Comparison of ENCODE assay signal across 22 cellular contexts in genomic region chr2:109131777-109132176, GRCh38. TPM values are rescaled to one million over a fixed set of nuclear protein-coding genes. Genes with fewer than 3 reads are reported as not detected.
DNase-seq lines count a peak whose midpoint lies in the region; ATAC-seq and TF ChIP-seq lines count a peak whose summit lies in the region.
"Had no signal": no experiment of that assay in that cellular context is flagged by ENCODE, and none has a peak within 500 bp of the region (broad histone marks: within the 10 kb centered on the region; RNA-seq: fewer than 3 reads in every experiment).

No MANE protein-coding gene starts in this region.

- TF ChIP-seq CTCF in left ventricle myocardium inferior (IDR thresholded peaks at IDR 0.05; ENCODE audit: borderline replicate concordance) (no peak), hepatocyte (IDR thresholded peaks at IDR 0.05; ENCODE audit: poor library complexity) (no peak)

- H3K9me3 ChIP-seq in left ventricle myocardium inferior (replicated peaks) (no peaks in the 10 kb centered on the region), adipocyte (ENCODE audit: control insufficient read depth, low read length) (no peaks in the 10 kb centered on the region), hepatocyte (ENCODE audit: low read depth) (no peaks in the 10 kb centered on the region)
- H3K9me3 ChIP-seq: gastroesophageal sphincter, prostate gland had no signal

- DNase-seq in left ventricle myocardium inferior (no peak), Right ventricle myocardium superior (no peak), adipocyte (ENCODE audit: low read depth) (peak; percentile 73), hepatocyte (ENCODE audit: low spot score) (no peak), ureter (ENCODE audit: low spot score) (peak; percentile 4), cerebellar nuclear complex (lab: John Stamatoyannopoulos, UW) (no peak), cerebellum (ENCODE audit: low spot score) (no peak)
- DNase-seq: activated CD4-positive, alpha-beta T cell treated with anti-CD3 and anti-CD28 coated beads, Interleukin-2, amount 10 ng/mL, durations not matched to agents 24 days and 14 days; anterior cingulate cortex; CD8-positive, alpha-beta memory T cell; KG1; mesendoderm; natural killer cell; NCI-H1092; NCI-H2029 treated with DMSO at 0.1 percent for 48 hours; NCI-H446; stimulated activated CD4-positive, alpha-beta T cell treated with anti-CD3 and anti-CD28 coated beads, Interleukin-12 subunit alpha, Interleukin-12 subunit beta, amount 100 ng/mL, for 4 hours; T-cell had no signal

- no peaks in the 10 kb centered on the region for H3K9me2 ChIP-seq in hepatocyte (replicated peaks; ENCODE audit: insufficient read depth)

- H3K27me3 ChIP-seq in left ventricle myocardium inferior (ENCODE audit: low read depth) (no peaks in the 10 kb centered on the region), adipocyte (replicated peaks; ENCODE audit: control insufficient read depth, insufficient read depth, low read length) (no peaks in the 10 kb centered on the region), hepatocyte (peaks cover 58% of the 10 kb centered on the region)

- H3K79me2 ChIP-seq in hepatocyte, result peaks cover 2% of the 10 kb centered on the region

- H3K9ac ChIP-seq in adipocyte (ENCODE audit: low read length), result no peak overlapping the region

- H3K27ac ChIP-seq in left ventricle myocardium inferior (replicated peaks) (no peak overlapping the region), hepatocyte (no peak overlapping the region)
- H3K27ac ChIP-seq: prostate gland had no signal

- H2AFZ ChIP-seq in hepatocyte, result no peak overlapping the region

- peak overlapping the region; percentile 99 for H3K4me2 ChIP-seq in hepatocyte

- ATAC-seq in Right ventricle myocardium superior (ENCODE audit: poor library complexity) (no peak), GM21825 (IDR thresholded peaks at IDR 0.05; ENCODE audit: unreplicated experiment) (no peak)
- ATAC-seq: gastroesophageal sphincter, natural killer cell, Right ventricle myocardium inferior, T-cell had no signal

- peaks cover 55% of the 10 kb centered on the region for H3K4me1 ChIP-seq in left ventricle myocardium inferior
- H3K4me1 ChIP-seq in adipocyte (ENCODE audit: control insufficient read depth, insufficient read depth, low read length), result peaks cover 36% of the 10 kb centered on the region
- H3K4me1 ChIP-seq in hepatocyte (ENCODE audit: insufficient read depth), result peaks cover 3% of the 10 kb centered on the region
- H3K4me1 ChIP-seq: prostate gland had no signal

- H4K20me1 ChIP-seq in hepatocyte (ENCODE audit: insufficient read depth, poor library complexity, severe bottlenecking), result no peaks in the 10 kb centered on the region

- H3K36me3 ChIP-seq in left ventricle myocardium inferior (no peaks in the 10 kb centered on the region), adipocyte (ENCODE audit: control insufficient read depth, insufficient read depth, low read length, severe bottlenecking) (no peaks in the 10 kb centered on the region), hepatocyte (replicated peaks; ENCODE audit: insufficient read depth, low read depth) (no peaks in the 10 kb centered on the region)
- H3K36me3 ChIP-seq: gastroesophageal sphincter, prostate gland had no signal

- intact Hi-C loops in left ventricle myocardium inferior (cut with micrococcal nuclease), result loop anchor here (10.0 kb wide), 1 partner anchor 103 kb away; no protein-coding TSS in a partner anchor
- intact Hi-C loops in Right ventricle myocardium superior (cut with DNase I), result loop anchor here (10.0 kb wide), 1 partner anchor 73 kb away; no protein-coding TSS in a partner anchor

- H3K4me3 ChIP-seq in left ventricle myocardium inferior, result peak overlapping the region; percentile 85
- peak overlapping the region; percentile 92 for H3K4me3 ChIP-seq in adipocyte (ENCODE audit: low read length)
- no peak overlapping the region for H3K4me3 ChIP-seq in hepatocyte
- H3K4me3 ChIP-seq: prostate gland had no signal

- 89% methylated on average over 4 of the region's 4 CpGs for WGBS in hepatocyte (ENCODE audit: low lambda C conversion rate, missing lambda C conversion rate)

RNA-seq across cellular contexts. Expression of gene SH3RF3, which starts 2.8 kb away (rescaled TPM):
- total RNA-seq in left ventricle myocardium inferior (7.9 TPM), Right ventricle myocardium superior (6.6 TPM), hepatocyte (1.9 and 2.1 TPM in 2 replicates), ureter (8.0 TPM), cerebellum (3.5 TPM)
- 1.1 and 1.9 TPM in 2 replicates for polyA plus RNA-seq in hepatocyte

Comparison
In these comparisons a context has a peak if more than half of its experiments do, and no peak if none do; other contexts are left out.
1. DNase-seq: peak in adipocyte (single experiment) and ureter (single experiment); none in left ventricle myocardium inferior (single experiment), Right ventricle myocardium superior (single experiment), hepatocyte (single experiment), cerebellar nuclear complex (0 of 2) and cerebellum (single experiment).